8 cellular contexts compared by ENCODE assay signal in genomic region chr2:70089220-70089945, GRCh38. TPM values are rescaled to one million over a fixed set of nuclear protein-coding genes. Genes with fewer than 3 reads are reported as not detected.
DNase-seq lines count a peak whose midpoint lies in the region; ATAC-seq and TF ChIP-seq lines count a peak whose summit lies in the region.

No MANE protein-coding gene starts in this region.

- H3K27me3 Mint-ChIP-seq in activated CD8-positive, alpha-beta memory T cell treated with anti-CD3 and anti-CD28 coated beads, Interleukin-2, amount 10 ng/mL, durations not matched to agents 7 days and 5 days: no peaks in the 10 kb centered on the region

- H3K9me3 ChIP-seq in DOHH2 (ENCODE audit: control insufficient read depth, insufficient read depth, low read length): no peaks in the 10 kb centered on the region

- H3F3A ChIP-seq in DOHH2 (ENCODE audit: control insufficient read depth, insufficient read depth): peaks cover 70% of the 10 kb centered on the region

- peak overlapping the region; percentile 100 for H3K4me3 Mint-ChIP-seq in activated CD8-positive, alpha-beta memory T cell treated with anti-CD3 and anti-CD28 coated beads, Interleukin-2, amount 10 ng/mL, durations not matched to agents 7 days and 5 days

- peak overlapping the region; percentile 99 for H3K4me2 ChIP-seq in DOHH2 (ENCODE audit: low read length)

- TF ChIP-seq CTCF in DOHH2 (IDR thresholded peaks at IDR 0.05; ENCODE audit: low read depth, low read length, poor library complexity, severe bottlenecking) (no peak), foreskin fibroblast (IDR thresholded peaks at IDR 0.05; ENCODE audit: low read depth, low read length) (no peak)

- peaks cover 37% of the 10 kb centered on the region for H3K36me3 Mint-ChIP-seq in activated CD8-positive, alpha-beta memory T cell treated with anti-CD3 and anti-CD28 coated beads, Interleukin-2, amount 10 ng/mL, durations not matched to agents 7 days and 5 days

- DNase-seq in NCI-H1417 (lab: John Stamatoyannopoulos, UW) (peak; percentile 25 to 93 (median 84)), foreskin fibroblast (peak in 1 of 2 donors; percentile 61), retina (peak; percentile 38), ACHN (no peak)
- peak; percentile 54 for DNase-seq in activated CD8-positive, alpha-beta memory T cell treated with anti-CD3 and anti-CD28 coated beads, Interleukin-2, amount 10 ng/mL, durations not matched to agents 7 days and 5 days

- in situ Hi-C loops in ACHN (cut with HindIII; ENCODE audit: low pct_ligation_motif_present, low pct_unique_long_range_greater_than_20kb, low sequenced_read_pairs): no loop called here

- peaks cover 68% of the 10 kb centered on the region for H3K4me1 ChIP-seq in DOHH2 (ENCODE audit: control insufficient read depth, low read length)

- H4K20me1 ChIP-seq in DOHH2 (ENCODE audit: control insufficient read depth, insufficient read depth, low read depth, low read length): no peaks in the 10 kb centered on the region

- peaks cover 46% of the 10 kb centered on the region for H3K79me2 ChIP-seq in DOHH2 (ENCODE audit: control insufficient read depth, low read length)

- peaks cover 44% of the 10 kb centered on the region for H3K36me3 ChIP-seq in DOHH2 (ENCODE audit: control insufficient read depth, low read length)

- peak overlapping the region; percentile 99 for H3K27ac Mint-ChIP-seq in activated CD8-positive, alpha-beta memory T cell treated with anti-CD3 and anti-CD28 coated beads, Interleukin-2, amount 10 ng/mL, durations not matched to agents 7 days and 5 days

- H3K4me3 ChIP-seq in DOHH2 (ENCODE audit: low read length): peak overlapping the region; percentile 92
- peak overlapping the region; percentile 73 to 76 for H3K4me3 ChIP-seq in foreskin fibroblast (ENCODE audit: low read depth in 1 of 2, low read length in 2 of 2)

- H3K9me2 ChIP-seq in DOHH2 (replicated peaks; ENCODE audit: control insufficient read depth, low read length): no peaks in the 10 kb centered on the region

- no peak for ATAC-seq in activated CD8-positive, alpha-beta memory T cell treated with anti-CD3 and anti-CD28 coated beads, Interleukin-2, amount 10 ng/mL, durations not matched to agents 7 days and 5 days
- ATAC-seq in GM19035 (IDR thresholded peaks at IDR 0.05; ENCODE audit: unreplicated experiment) (no peak), HG03460 (IDR thresholded peaks at IDR 0.05; ENCODE audit: unreplicated experiment) (no peak)

- no peaks in the 10 kb centered on the region for H3K27me3 ChIP-seq in DOHH2 (ENCODE audit: control insufficient read depth, low read length)

- H3K9me3 Mint-ChIP-seq in activated CD8-positive, alpha-beta memory T cell treated with anti-CD3 and anti-CD28 coated beads, Interleukin-2, amount 10 ng/mL, durations not matched to agents 7 days and 5 days (ENCODE audit: low read depth): no peaks in the 10 kb centered on the region

- H3K27ac ChIP-seq in DOHH2 (ENCODE audit: low read depth, low read length): peak overlapping the region; percentile 88

- CTCF ChIA-PET in activated CD8-positive, alpha-beta memory T cell treated with anti-CD3 and anti-CD28 coated beads, Interleukin-2, amount 10 ng/mL, durations not matched to agents 7 days and 5 days (lab: Charles Lee): interaction anchor here (1.1 to 29.2 kb wide), 8 partner anchors 10 to 175 kb away, joined by 3 to 382 read pairs (median 8); no protein-coding TSS in a partner anchor

- peaks cover 50% of the 10 kb centered on the region for H3K4me1 Mint-ChIP-seq in activated CD8-positive, alpha-beta memory T cell treated with anti-CD3 and anti-CD28 coated beads, Interleukin-2, amount 10 ng/mL, durations not matched to agents 7 days and 5 days

RNA-seq across cellular contexts. Expression of gene PCBP1, which starts 2.1 kb away (rescaled TPM):
- total RNA-seq in activated CD8-positive, alpha-beta memory T cell treated with anti-CD3 and anti-CD28 coated beads, Interleukin-2, amount 10 ng/mL, durations not matched to agents 7 days and 5 days: 100 to 1,000 TPM; 429 to 464 TPM
